19 cellular contexts compared by ENCODE assay signal in the genomic region with DNA sequence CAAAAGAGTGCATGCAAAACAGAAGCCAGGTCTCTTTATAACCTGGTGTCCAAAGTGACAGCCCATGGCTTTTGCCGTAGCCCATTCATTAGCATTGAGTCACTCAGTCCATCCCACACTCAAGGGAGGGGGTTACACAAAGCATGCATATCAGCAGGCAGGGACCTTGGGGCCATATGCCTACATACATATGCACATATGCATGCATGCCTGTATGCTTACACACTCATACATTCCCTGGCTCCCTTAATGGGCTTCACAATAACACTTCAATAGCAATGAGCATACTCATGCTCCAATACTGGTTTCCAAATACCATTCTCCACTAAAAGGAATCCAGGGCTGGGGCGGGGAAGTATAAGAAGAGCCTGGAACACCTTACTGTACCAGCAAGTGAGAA. TPM values are rescaled to one million over a fixed set of nuclear protein-coding genes. Genes with fewer than 3 reads are reported as not detected.
A peak's percentile ranks its signal among the peaks of the same experiment; 100 is the strongest.
DNase-seq lines count a peak whose midpoint lies in the region; ATAC-seq and TF ChIP-seq lines count a peak whose summit lies in the region.
"Had no signal": no experiment of that assay in that cellular context is flagged by ENCODE, and none has a peak within 500 bp of the region (broad histone marks: within the 10 kb centered on the region; RNA-seq: fewer than 3 reads in every experiment).

No MANE protein-coding gene starts in this region.

- intact Hi-C loops in upper lobe of right lung (cut with DNase I), result no loop called here
- intact Hi-C loops in Calu3 (cut with micrococcal nuclease; ENCODE audit: unreplicated experiment), result no loop called here

- BruUV-seq in Calu3 (replicated peaks; lab: Mats Ljungman, UMichigan), result no TSS peak

- H3K4me1 Mint-ChIP-seq in activated naive CD8-positive, alpha-beta T cell treated with anti-CD3 and anti-CD28 coated beads, Interleukin-2, amount 50 U/mL, for 24 hours, result peaks cover 7% of the 10 kb centered on the region
- peaks cover 8% of the 10 kb centered on the region for H3K4me1 Mint-ChIP-seq in stimulated activated effector memory CD8-positive, alpha-beta T cell treated with anti-CD3 and anti-CD28 coated beads, Interleukin-12 subunit alpha, Interleukin-12 subunit beta, amount 100 ng/mL, for 72 hours
- H3K4me1 Mint-ChIP-seq in Calu3 (ENCODE audit: low read depth, unreplicated experiment), result no peaks in the 10 kb centered on the region

- ATAC-seq in upper lobe of right lung, result peak; percentile 48
- ATAC-seq in activated naive CD8-positive, alpha-beta T cell treated with anti-CD3 and anti-CD28 coated beads, Interleukin-2, amount 50 U/mL, for 24 hours, result no peak
- ATAC-seq in stimulated activated effector memory CD8-positive, alpha-beta T cell treated with anti-CD3 and anti-CD28 coated beads, Interleukin-12 subunit alpha, Interleukin-12 subunit beta, amount 100 ng/mL, for 72 hours, result no peak
- ATAC-seq: activated CD4-positive, CD25-positive, alpha-beta regulatory T cell treated with anti-CD3 and anti-CD28 coated beads, Interleukin-2, amount 50 U/mL, for 24 hours; gastroesophageal sphincter had no signal

- TF ChIP-seq CTCF in upper lobe of right lung (IDR thresholded peaks at IDR 0.05) (no peak), Calu3 (IDR thresholded peaks at IDR 0.05; ENCODE audit: unreplicated experiment) (no peak)

- peak overlapping the region; percentile 5 for H3K4me3 ChIP-seq in iPS-18a (ENCODE audit: low read length)
- no peak overlapping the region for H3K4me3 ChIP-seq in upper lobe of right lung
- H3K4me3 ChIP-seq: cardiac muscle cell, gastroesophageal sphincter had no signal

- H3K4me1 ChIP-seq in iPS-18a (ENCODE audit: control insufficient read depth, low read depth, low read length), result peaks cover 55% of the 10 kb centered on the region
- peaks cover 9% of the 10 kb centered on the region for H3K4me1 ChIP-seq in upper lobe of right lung
- H3K4me1 ChIP-seq: gastroesophageal sphincter had no signal

- H3K9me3 ChIP-seq in iPS-18a (ENCODE audit: control insufficient read depth, low read depth, low read length) (no peaks in the 10 kb centered on the region), upper lobe of right lung (no peaks in the 10 kb centered on the region)
- H3K9me3 ChIP-seq: gastroesophageal sphincter had no signal

- CTCF ChIA-PET in Calu3 (lab: Charles Lee), result no interaction called here

- H3K27ac Mint-ChIP-seq in activated naive CD8-positive, alpha-beta T cell treated with anti-CD3 and anti-CD28 coated beads, Interleukin-2, amount 50 U/mL, for 24 hours, result no peak overlapping the region
- H3K27ac Mint-ChIP-seq in stimulated activated effector memory CD8-positive, alpha-beta T cell treated with anti-CD3 and anti-CD28 coated beads, Interleukin-12 subunit alpha, Interleukin-12 subunit beta, amount 100 ng/mL, for 72 hours, result no peak overlapping the region
- H3K27ac Mint-ChIP-seq in Calu3 (ENCODE audit: unreplicated experiment), result no peak overlapping the region
- H3K27ac Mint-ChIP-seq: CD4-positive, alpha-beta memory T cell had no signal

- peaks cover 4% of the 10 kb centered on the region for H3K9me3 Mint-ChIP-seq in activated naive CD8-positive, alpha-beta T cell treated with anti-CD3 and anti-CD28 coated beads, Interleukin-2, amount 50 U/mL, for 24 hours
- no peaks in the 10 kb centered on the region for H3K9me3 Mint-ChIP-seq in stimulated activated effector memory CD8-positive, alpha-beta T cell treated with anti-CD3 and anti-CD28 coated beads, Interleukin-12 subunit alpha, Interleukin-12 subunit beta, amount 100 ng/mL, for 72 hours
- H3K9me3 Mint-ChIP-seq in Calu3 (ENCODE audit: low read depth, unreplicated experiment), result no peaks in the 10 kb centered on the region

- no peaks in the 10 kb centered on the region for H3K36me3 ChIP-seq in iPS-18a (ENCODE audit: control insufficient read depth, low read depth, low read length)
- H3K36me3 ChIP-seq in upper lobe of right lung, result no peaks in the 10 kb centered on the region
- H3K36me3 ChIP-seq: cardiac muscle cell, gastroesophageal sphincter had no signal

- H3K27ac ChIP-seq in iPS-18a (ENCODE audit: low read length) (no peak overlapping the region), upper lobe of right lung (no peak overlapping the region)
- H3K27ac ChIP-seq: cardiac muscle cell, gastroesophageal sphincter had no signal

- H3K9ac ChIP-seq in iPS-18a (ENCODE audit: low read length), result no peak overlapping the region

- H3K27me3 ChIP-seq in iPS-18a (ENCODE audit: control insufficient read depth, insufficient read depth, low read length), result peaks cover 5% of the 10 kb centered on the region
- no peaks in the 10 kb centered on the region for H3K27me3 ChIP-seq in upper lobe of right lung
- H3K27me3 ChIP-seq: cardiac muscle cell had no signal

- DNase-seq in NCI-H146 (lab: John Stamatoyannopoulos, UW) (peak; percentile 6), NCI-H146 treated with DMSO at 0.1 percent for 48 hours (lab: John Stamatoyannopoulos, UW; ENCODE audit: unreplicated experiment) (no peak), amniotic epithelial cell (ENCODE audit: low read depth) (peak; percentile 89), upper lobe of right lung (no peak), Calu3 (no peak)
- no peak for DNase-seq in activated naive CD8-positive, alpha-beta T cell treated with anti-CD3 and anti-CD28 coated beads, Interleukin-2, amount 50 U/mL, for 24 hours
- no peak for DNase-seq in stimulated activated effector memory CD8-positive, alpha-beta T cell treated with anti-CD3 and anti-CD28 coated beads, Interleukin-12 subunit alpha, Interleukin-12 subunit beta, amount 100 ng/mL, for 72 hours (ENCODE audit: low spot score in 2 of 2)
- DNase-seq: 8988T; activated CD8-positive, alpha-beta memory T cell treated with anti-CD3 and anti-CD28 coated beads, Interleukin-2, amount 50 U/mL, for 4 hours; activated naive CD4-positive, alpha-beta T cell; CD4-positive, alpha-beta memory T cell; kidney glomerular epithelial cell; SHP77; T-helper 2 cell had no signal

- H3K36me3 Mint-ChIP-seq in activated naive CD8-positive, alpha-beta T cell treated with anti-CD3 and anti-CD28 coated beads, Interleukin-2, amount 50 U/mL, for 24 hours (ENCODE audit: low read depth), result no peaks in the 10 kb centered on the region
- H3K36me3 Mint-ChIP-seq in stimulated activated effector memory CD8-positive, alpha-beta T cell treated with anti-CD3 and anti-CD28 coated beads, Interleukin-12 subunit alpha, Interleukin-12 subunit beta, amount 100 ng/mL, for 72 hours, result no peaks in the 10 kb centered on the region
- H3K36me3 Mint-ChIP-seq in Calu3 (ENCODE audit: insufficient read depth, unreplicated experiment), result no peaks in the 10 kb centered on the region
- H3K36me3 Mint-ChIP-seq: CD4-positive, alpha-beta memory T cell had no signal

- peaks cover 11% of the 10 kb centered on the region for H3K27me3 Mint-ChIP-seq in activated naive CD8-positive, alpha-beta T cell treated with anti-CD3 and anti-CD28 coated beads, Interleukin-2, amount 50 U/mL, for 24 hours
- no peaks in the 10 kb centered on the region for H3K27me3 Mint-ChIP-seq in Calu3 (ENCODE audit: unreplicated experiment)

- no peak overlapping the region for H3K4me3 Mint-ChIP-seq in activated naive CD8-positive, alpha-beta T cell treated with anti-CD3 and anti-CD28 coated beads, Interleukin-2, amount 50 U/mL, for 24 hours
- no peak overlapping the region for H3K4me3 Mint-ChIP-seq in stimulated activated effector memory CD8-positive, alpha-beta T cell treated with anti-CD3 and anti-CD28 coated beads, Interleukin-12 subunit alpha, Interleukin-12 subunit beta, amount 100 ng/mL, for 72 hours
- no peak overlapping the region for H3K4me3 Mint-ChIP-seq in Calu3 (ENCODE audit: low read depth, unreplicated experiment)

RNA-seq across cellular contexts. Expression of a gene that starts 22.0 kb away (rescaled TPM):
- not detected for total RNA-seq in upper lobe of right lung
- total RNA-seq in Calu3 (2022), result not detected in 2 replicates
- total RNA-seq: cardiac muscle cell; CD4-positive, alpha-beta memory T cell; gastroesophageal sphincter; subcutaneous adipose tissue had no signal

Comparison
In these comparisons a context has a peak if more than half of its experiments do, and no peak if none do; other contexts are left out.
1. DNase-seq: peak in NCI-H146 (single experiment) and amniotic epithelial cell (single experiment); none in NCI-H146 treated with DMSO at 0.1 percent for 48 hours (single experiment), upper lobe of right lung (single experiment), activated naive CD8-positive, alpha-beta T cell treated with anti-CD3 and anti-CD28 coated beads, Interleukin-2, amount 50 U/mL, for 24 hours (single experiment), stimulated activated effector memory CD8-positive, alpha-beta T cell treated with anti-CD3 and anti-CD28 coated beads, Interleukin-12 subunit alpha, Interleukin-12 subunit beta, amount 100 ng/mL, for 72 hours (0 of 2) and Calu3 (single experiment).